Comparison of ENCODE assay signal across 10 cellular contexts in the genomic region with DNA sequence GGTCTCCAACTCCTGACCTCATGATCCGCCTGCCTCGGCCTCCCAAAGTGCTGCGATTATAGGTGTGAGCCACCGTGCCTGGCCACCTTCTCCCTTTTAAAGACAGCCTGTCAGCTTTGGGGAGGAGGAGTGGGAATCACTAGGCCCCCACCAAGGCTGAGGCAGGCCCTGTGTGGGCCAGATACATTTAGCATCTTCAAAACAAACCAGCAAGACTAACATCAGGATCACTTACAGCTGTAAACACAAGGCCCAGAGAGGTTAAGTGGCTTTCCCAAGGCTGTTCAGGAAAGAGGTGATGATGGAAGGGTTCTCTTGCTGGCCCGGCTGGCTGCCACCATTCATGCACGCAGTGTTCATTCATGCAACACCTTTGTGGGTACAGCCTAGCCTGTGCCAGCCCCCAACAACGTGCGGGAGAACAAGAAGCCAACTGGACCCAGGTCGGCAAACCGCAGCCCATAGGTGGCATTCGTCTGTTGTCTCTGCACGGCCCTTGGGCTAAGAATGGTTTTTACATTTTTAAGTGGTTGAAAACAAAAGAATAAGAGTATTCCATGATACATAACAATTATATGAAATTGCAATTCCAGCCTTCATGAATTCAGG. TPM values are rescaled to one million over a fixed set of nuclear protein-coding genes. Genes with fewer than 3 reads are reported as not detected.
A peak's percentile ranks its signal among the peaks of the same experiment; 100 is the strongest.
DNase-seq lines count a peak whose midpoint lies in the region; ATAC-seq, FAIRE-seq and TF ChIP-seq lines count a peak whose summit lies in the region.
"Had no signal": no experiment of that assay in that cellular context is flagged by ENCODE, and none has a peak within 500 bp of the region (broad histone marks: within the 10 kb centered on the region; RNA-seq: fewer than 3 reads in every experiment).

No MANE protein-coding gene starts in this region.

- no peaks in the 10 kb centered on the region for H3K27me3 ChIP-seq in HepG2 (ENCODE audit: control insufficient read depth in 1 of 2, insufficient read depth in 2 of 2, low read length in 2 of 2)
- H3K27me3 ChIP-seq in right lobe of liver, result no peaks in the 10 kb centered on the region
- H3K27me3 ChIP-seq in naive thymus-derived CD4-positive, alpha-beta T cell (ENCODE audit: control insufficient read depth in 2 of 2, insufficient read depth in 2 of 2, low read length in 2 of 2), result no peaks in the 10 kb centered on the region
- H3K27me3 ChIP-seq in aorta (ENCODE audit: control insufficient read depth in 1 of 2, insufficient read depth in 2 of 2, low read length in 1 of 2), result no peaks in the 10 kb centered on the region

- FAIRE-seq in HepG2 (lab: Jason Lieb, UNC), result no peak

- no peaks in the 10 kb centered on the region for H3K9me3 Mint-ChIP-seq in activated T-cell treated with anti-CD3 and anti-CD28 coated beads, Interleukin-2, amount 50 U/mL, for 72 hours
- H3K9me3 Mint-ChIP-seq in naive thymus-derived CD4-positive, alpha-beta T cell, result peaks cover 0 to 2% (median 0%) of the 10 kb centered on the region in 11 donors

- no peak overlapping the region for H3K4me2 ChIP-seq in HepG2 (ENCODE audit: low read depth, low read length)

- H3K79me2 ChIP-seq in HepG2 (ENCODE audit: insufficient read depth, low read length), result no peaks in the 10 kb centered on the region

- CTCF ChIA-PET in HepG2 (lab: Yijun Ruan, JAX; ENCODE audit: low intra/inter-chr PET ratio, low total read pairs), result no interaction called here
- CTCF ChIA-PET in naive thymus-derived CD4-positive, alpha-beta T cell (lab: Charles Lee), result interaction anchor here (0.7 to 1.2 kb wide), 3 partner anchors 9 to 104 kb away, joined by 3 to 6 read pairs (median 3); no protein-coding TSS in a partner anchor

- POLR2A ChIA-PET in HepG2 (lab: Yijun Ruan, JAX), result interaction anchor here (0.9 kb wide), 1 partner anchor 10 kb away, joined by 3 read pairs; no protein-coding TSS in a partner anchor
- POLR2A ChIA-PET in naive thymus-derived CD4-positive, alpha-beta T cell (lab: Charles Lee), result interaction anchor here (0.7 to 19.6 kb wide), 6 partner anchors 7 to 21 kb away, joined by 3 to 283 read pairs (median 8); no protein-coding TSS in a partner anchor

- intact Hi-C loops in HepG2 (cut with micrococcal nuclease; ENCODE audit: unreplicated experiment) (no loop called here), right lobe of liver (cut with DNase I) (no loop called here), aorta (cut with DNase I) (loop anchor here in 1 of 2 donors (10.0 kb wide), 1 partner anchor 552 kb away; no protein-coding TSS in a partner anchor)
- intact Hi-C loops in naive thymus-derived CD4-positive, alpha-beta T cell (cut with micrococcal nuclease), result no loop called here

- TF ChIP-seq RAD21 in HepG2 (CRISPR knock-in tag; IDR thresholded peaks at IDR 0.05), result no peak

- no TSS peak for BruUV-seq in HepG2 (replicated peaks; lab: Mats Ljungman, UMichigan)

- 90% methylated on average over 11 of the region's 12 CpGs for WGBS in HepG2 (ENCODE audit: low lambda C conversion rate)
- WGBS in right lobe of liver (ENCODE audit: insufficient coverage, low coverage, low lambda C conversion rate, missing lambda C conversion rate), result 90% methylated on average over 4 of the region's 12 CpGs
- WGBS in aorta, 2 donors, result 67 to 68% methylated on average over 12 of the region's 12 CpGs

- TF ChIP-seq CTCF in HepG2 (CRISPR knock-in tag; IDR thresholded peaks at IDR 0.05) (no peak), right lobe of liver (IDR thresholded peaks at IDR 0.05) (no peak)

- ATAC-seq in HepG2, result no peak
- ATAC-seq in right lobe of liver, result no peak
- ATAC-seq in activated T-cell treated with anti-CD3 and anti-CD28 coated beads, Interleukin-2, amount 50 U/mL, for 72 hours (replicated peaks in 1 of 2), result no peak
- no peak for ATAC-seq in naive thymus-derived CD4-positive, alpha-beta T cell
- ATAC-seq in aorta (ENCODE audit: low FRiP score), result peak; percentile 12
- ATAC-seq in HG02981 (IDR thresholded peaks at IDR 0.05; ENCODE audit: unreplicated experiment), result no peak
- no peak for ATAC-seq in GM19351 (IDR thresholded peaks at IDR 0.05; ENCODE audit: unreplicated experiment)

- H3K4me3 ChIP-seq in HepG2 (replicated peaks in 1 of 3; ENCODE audit: insufficient read depth in 1 of 3, low read depth in 2 of 3, low read length in 3 of 3), result no peak overlapping the region
- no peak overlapping the region for H3K4me3 ChIP-seq in right lobe of liver
- H3K4me3 ChIP-seq in naive thymus-derived CD4-positive, alpha-beta T cell (ENCODE audit: low read length), result peak overlapping the region; percentile 41
- no peak overlapping the region for H3K4me3 ChIP-seq in aorta (ENCODE audit: low read length in 2 of 2)

- peaks cover 28% of the 10 kb centered on the region for H3K4me1 ChIP-seq in HepG2 (ENCODE audit: insufficient read depth, low read length)
- H3K4me1 ChIP-seq in right lobe of liver, result peaks cover 0 to 6% (median under 1%) of the 10 kb centered on the region in 4 donors
- H3K4me1 ChIP-seq in naive thymus-derived CD4-positive, alpha-beta T cell (ENCODE audit: control insufficient read depth in 2 of 2, insufficient read depth in 2 of 2, low read length in 2 of 2), result peaks cover 48 to 58% of the 10 kb centered on the region in 2 donors
- no peaks in the 10 kb centered on the region for H3K4me1 ChIP-seq in aorta (ENCODE audit: control insufficient read depth in 1 of 2, insufficient read depth in 2 of 2, low read length in 2 of 2)

- no peak for TF ChIP-seq POLR2A in HepG2 (IDR thresholded peaks at IDR 0.05; ENCODE audit: insufficient read depth in 1 of 2, low read depth in 2 of 2, low read length in 2 of 2)
- TF ChIP-seq POLR2A in right lobe of liver (IDR thresholded peaks at IDR 0.05), result no peak

- TF ChIP-seq EP300 in HepG2 (IDR thresholded peaks at IDR 0.05; ENCODE audit: low read depth in 2 of 2, low read length in 2 of 2), result no peak
- TF ChIP-seq EP300 in HepG2 (CRISPR knock-in tag; IDR thresholded peaks at IDR 0.05; ENCODE audit: borderline replicate concordance), result no peak

- in situ Hi-C loops in HepG2 (cut with HindIII; ENCODE audit: extremely low pct_ligation_motif_present, low pct_unique_long_range_greater_than_20kb), result no loop called here

- DNase-seq in HepG2 (ENCODE audit: low spot score) (no peak), right lobe of liver (no peak), aorta (no peak), AML-193 (lab: John Stamatoyannopoulos, UW) (no peak)
- DNase-seq in activated T-cell treated with anti-CD3 and anti-CD28 coated beads, Interleukin-2, amount 50 U/mL, for 72 hours, result no peak
- DNase-seq in naive thymus-derived CD4-positive, alpha-beta T cell, result no peak
- DNase-seq: NCI-H510A had no signal

- H3K9me3 ChIP-seq in HepG2 (ENCODE audit: low read length) (no peaks in the 10 kb centered on the region), right lobe of liver (no peaks in the 10 kb centered on the region), aorta (ENCODE audit: control insufficient read depth, low read length) (no peaks in the 10 kb centered on the region)
- no peaks in the 10 kb centered on the region for H3K9me3 ChIP-seq in naive thymus-derived CD4-positive, alpha-beta T cell (ENCODE audit: control insufficient read depth in 2 of 3, low read length in 3 of 3)

- H2AFZ ChIP-seq in HepG2 (ENCODE audit: low read length), result no peak overlapping the region

- H3K4me1 Mint-ChIP-seq in activated T-cell treated with anti-CD3 and anti-CD28 coated beads, Interleukin-2, amount 50 U/mL, for 72 hours (ENCODE audit: low read depth), result peaks cover 46% of the 10 kb centered on the region
- H3K4me1 Mint-ChIP-seq in naive thymus-derived CD4-positive, alpha-beta T cell, result peaks cover 40 to 72% (median 52%) of the 10 kb centered on the region in 7 donors

- peak overlapping the region; percentile 91 to 97 for H3K4me3 Mint-ChIP-seq in activated T-cell treated with anti-CD3 and anti-CD28 coated beads, Interleukin-2, amount 50 U/mL, for 72 hours
- H3K4me3 Mint-ChIP-seq in naive thymus-derived CD4-positive, alpha-beta T cell, result peak overlapping the region; percentile 79 to 90 (median 84)

- no peak overlapping the region for H3K9ac ChIP-seq in HepG2 (ENCODE audit: insufficient read depth, low read depth, low read length)

- H3K27ac ChIP-seq in HepG2 (ENCODE audit: extremely low read length, insufficient read depth, low read length) (no peak overlapping the region), right lobe of liver (no peak overlapping the region), aorta (ENCODE audit: low read depth in 1 of 2, low read length in 2 of 2) (peak overlapping the region; percentile 46 to 49)
- peak overlapping the region; percentile 76 for H3K27ac ChIP-seq in naive thymus-derived CD4-positive, alpha-beta T cell (ENCODE audit: low read depth, low read length)
- H3K27ac ChIP-seq: HL-60 had no signal

- H3K36me3 ChIP-seq in HepG2 (replicated peaks in 1 of 2; ENCODE audit: control insufficient read depth in 1 of 2, insufficient read depth in 2 of 2, low read length in 2 of 2) (no peaks in the 10 kb centered on the region), right lobe of liver (no peaks in the 10 kb centered on the region), aorta (ENCODE audit: control insufficient read depth in 1 of 2, insufficient read depth in 2 of 2, low read length in 1 of 2) (no peaks in the 10 kb centered on the region)
- H3K36me3 ChIP-seq in naive thymus-derived CD4-positive, alpha-beta T cell (ENCODE audit: control insufficient read depth in 2 of 3, insufficient read depth in 3 of 3, low read length in 3 of 3), result no peaks in the 10 kb centered on the region

- H3K36me3 Mint-ChIP-seq in activated T-cell treated with anti-CD3 and anti-CD28 coated beads, Interleukin-2, amount 50 U/mL, for 72 hours (ENCODE audit: insufficient read depth in 2 of 2), result peaks cover 0 to 3% of the 10 kb centered on the region in 2 donors
- peaks cover 0 to 10% (median 0%) of the 10 kb centered on the region in 5 donors for H3K36me3 Mint-ChIP-seq in naive thymus-derived CD4-positive, alpha-beta T cell

- H3K27ac Mint-ChIP-seq in activated T-cell treated with anti-CD3 and anti-CD28 coated beads, Interleukin-2, amount 50 U/mL, for 72 hours, result peak overlapping the region; percentile 98
- H3K27ac Mint-ChIP-seq in naive thymus-derived CD4-positive, alpha-beta T cell, result peak overlapping the region; percentile 92 to 100 (median 98)

- no peaks in the 10 kb centered on the region for H4K20me1 ChIP-seq in HepG2 (ENCODE audit: insufficient read depth, low read length)

- H3K27me3 Mint-ChIP-seq in activated T-cell treated with anti-CD3 and anti-CD28 coated beads, Interleukin-2, amount 50 U/mL, for 72 hours (ENCODE audit: low read depth), result no peaks in the 10 kb centered on the region
- H3K27me3 Mint-ChIP-seq in naive thymus-derived CD4-positive, alpha-beta T cell, result no peaks in the 10 kb centered on the region

RNA-seq across cellular contexts. Expression of gene IER2, which starts 23.0 kb away (rescaled TPM):
- total RNA-seq in HepG2 (2016; rRNA removed; fragmentation: Illumina TruSeq; extraction: Trizol) (10.0 and 14.3 TPM in 2 replicates), right lobe of liver (10 to 100 TPM; 19.1 to 86.6 (median 23.8) TPM), aorta (100 to 1,000 TPM; 143 to 239 TPM)
- total RNA-seq in HepG2 (2016; cell fraction: cytosol; rRNA removed; fragmentation: Illumina TruSeq; extraction: Trizol; ENCODE audit: low read depth), result 5.0 and 5.9 TPM in 2 replicates
- 8.1 and 16.1 TPM in 2 replicates for total RNA-seq in HepG2 (2016; cell fraction: insoluble cytoplasmic fraction; rRNA removed; fragmentation: Illumina TruSeq; extraction: Trizol)
- total RNA-seq in HepG2 (2016; cell fraction: membrane; rRNA removed; fragmentation: Illumina TruSeq; extraction: Trizol), result 10.0 and 11.1 TPM in 2 replicates
- 12.6 and 13.6 TPM in 2 replicates for total RNA-seq in HepG2 (2016; cell fraction: nucleus; rRNA removed; fragmentation: Illumina TruSeq; extraction: Trizol)
- polyA plus RNA-seq in HepG2 (2011; rRNA removed) (10.1 and 12.9 TPM in 2 replicates), aorta (100 to 1,000 TPM in 1 of 2 donors, 10 to 100 TPM in 1; 39.7 to 269 TPM)
- 14.4 and 15.3 TPM in 2 replicates for polyA plus RNA-seq in HepG2 (2011; cell fraction: cytosol; rRNA removed)
- polyA plus RNA-seq in HepG2 (2011; cell fraction: nucleus; rRNA removed), result 84.6 and 97.2 TPM in 2 replicates
- polyA plus RNA-seq in HepG2 (2012), result 20.1 and 25.8 TPM in 2 replicates
- 5.5 and 5.8 TPM in 2 replicates for polyA plus RNA-seq in HepG2 (2016; cell fraction: cytosol; fragmentation: Illumina TruSeq; extraction: Trizol; ENCODE audit: low read depth)
- polyA plus RNA-seq in HepG2 (2016; cell fraction: insoluble cytoplasmic fraction; fragmentation: Illumina TruSeq; extraction: Trizol; ENCODE audit: low read depth), result 17.5 and 22.6 TPM in 2 replicates
- 9.7 and 9.8 TPM in 2 replicates for polyA plus RNA-seq in HepG2 (2016; cell fraction: membrane; fragmentation: Illumina TruSeq; extraction: Trizol; ENCODE audit: low read depth)
- 39.1 and 40.8 TPM in 2 replicates for polyA plus RNA-seq in HepG2 (2016; cell fraction: nucleus; fragmentation: Illumina TruSeq; extraction: Trizol; ENCODE audit: insufficient read depth, low read depth)
- polyA minus RNA-seq in HepG2 (2011; rRNA and poly(A)+ RNA removed; ENCODE audit: low replicate concordance), result 8.1 and 9.7 TPM in 2 replicates
- polyA minus RNA-seq in HepG2 (2011; cell fraction: cytosol; rRNA and poly(A)+ RNA removed), result 7.0 and 7.3 TPM in 2 replicates
- 9.7 and 9.9 TPM in 2 replicates for polyA minus RNA-seq in HepG2 (2011; cell fraction: nucleus; rRNA and poly(A)+ RNA removed)
- total RNA-seq in activated T-cell treated with anti-CD3 and anti-CD28 coated beads, Interleukin-2, amount 50 U/mL, for 72 hours, result 100 to 1,000 TPM; 168 to 184 TPM
- 100 to 1,000 TPM; 135 to 558 (median 246) TPM for total RNA-seq in naive thymus-derived CD4-positive, alpha-beta T cell
- polyA plus RNA-seq in naive thymus-derived CD4-positive, alpha-beta T cell, result 100 to 1,000 TPM; 121 to 139 TPM

RNA-seq across cellular contexts. Expression of gene STX10, which starts 23.1 kb away (rescaled TPM):
- total RNA-seq in HepG2 (2016; rRNA removed; fragmentation: Illumina TruSeq; extraction: Trizol) (36.8 and 47.9 TPM in 2 replicates), right lobe of liver (10 to 100 TPM; 18.2 to 41.5 (median 23.4) TPM), aorta (10 to 100 TPM; 33.0 to 47.4 TPM)
- 56.0 and 67.5 TPM in 2 replicates for total RNA-seq in HepG2 (2016; cell fraction: cytosol; rRNA removed; fragmentation: Illumina TruSeq; extraction: Trizol; ENCODE audit: low read depth)
- 33.4 and 50.3 TPM in 2 replicates for total RNA-seq in HepG2 (2016; cell fraction: insoluble cytoplasmic fraction; rRNA removed; fragmentation: Illumina TruSeq; extraction: Trizol)
- 78.5 and 90.1 TPM in 2 replicates for total RNA-seq in HepG2 (2016; cell fraction: membrane; rRNA removed; fragmentation: Illumina TruSeq; extraction: Trizol)
- total RNA-seq in HepG2 (2016; cell fraction: nucleus; rRNA removed; fragmentation: Illumina TruSeq; extraction: Trizol), result 27.2 and 35.2 TPM in 2 replicates
- polyA plus RNA-seq in HepG2 (2011; rRNA removed) (66.4 and 85.5 TPM in 2 replicates), aorta (100 to 1,000 TPM in 1 of 2 donors, 10 to 100 TPM in 1; 70.5 to 105 TPM)
- polyA plus RNA-seq in HepG2 (2011; cell fraction: cytosol; rRNA removed), result 58.0 and 78.9 TPM in 2 replicates
- polyA plus RNA-seq in HepG2 (2011; cell fraction: nucleus; rRNA removed), result 198 and 219 TPM in 2 replicates
- 28.8 and 43.3 TPM in 2 replicates for polyA plus RNA-seq in HepG2 (2012)
- 79.7 and 89.7 TPM in 2 replicates for polyA plus RNA-seq in HepG2 (2016; cell fraction: cytosol; fragmentation: Illumina TruSeq; extraction: Trizol; ENCODE audit: low read depth)
- polyA plus RNA-seq in HepG2 (2016; cell fraction: insoluble cytoplasmic fraction; fragmentation: Illumina TruSeq; extraction: Trizol; ENCODE audit: low read depth), result 39.4 and 44.9 TPM in 2 replicates
- 85.7 and 88.6 TPM in 2 replicates for polyA plus RNA-seq in HepG2 (2016; cell fraction: membrane; fragmentation: Illumina TruSeq; extraction: Trizol; ENCODE audit: low read depth)
- 76.5 and 85.3 TPM in 2 replicates for polyA plus RNA-seq in HepG2 (2016; cell fraction: nucleus; fragmentation: Illumina TruSeq; extraction: Trizol; ENCODE audit: insufficient read depth, low read depth)
- 37.6 and 153 TPM in 2 replicates for polyA minus RNA-seq in HepG2 (2011; rRNA and poly(A)+ RNA removed; ENCODE audit: low replicate concordance)
- 11.9 and 14.2 TPM in 2 replicates for polyA minus RNA-seq in HepG2 (2011; cell fraction: cytosol; rRNA and poly(A)+ RNA removed)
- polyA minus RNA-seq in HepG2 (2011; cell fraction: nucleus; rRNA and poly(A)+ RNA removed), result 10.3 and 12.1 TPM in 2 replicates
- total RNA-seq in activated T-cell treated with anti-CD3 and anti-CD28 coated beads, Interleukin-2, amount 50 U/mL, for 72 hours, result 10 to 100 TPM; 73.9 to 89.9 TPM
- total RNA-seq in naive thymus-derived CD4-positive, alpha-beta T cell, result 10 to 100 TPM; 42.6 to 76.2 (median 68.5) TPM
- 10 to 100 TPM; 45.9 to 63.7 TPM for polyA plus RNA-seq in naive thymus-derived CD4-positive, alpha-beta T cell

RNA-seq across cellular contexts. Expression of gene NACC1, which starts 55.2 kb away (rescaled TPM):
- total RNA-seq in HepG2 (2016; rRNA removed; fragmentation: Illumina TruSeq; extraction: Trizol) (31.8 and 46.7 TPM in 2 replicates), right lobe of liver (10 to 100 TPM; 19.2 to 30.3 (median 26.4) TPM), aorta (10 to 100 TPM; 26.0 to 37.4 TPM)
- total RNA-seq in HepG2 (2016; cell fraction: cytosol; rRNA removed; fragmentation: Illumina TruSeq; extraction: Trizol; ENCODE audit: low read depth), result 6.8 and 8.2 TPM in 2 replicates
- total RNA-seq in HepG2 (2016; cell fraction: insoluble cytoplasmic fraction; rRNA removed; fragmentation: Illumina TruSeq; extraction: Trizol), result 29.7 and 42.3 TPM in 2 replicates
- 37.1 and 38.6 TPM in 2 replicates for total RNA-seq in HepG2 (2016; cell fraction: membrane; rRNA removed; fragmentation: Illumina TruSeq; extraction: Trizol)
- total RNA-seq in HepG2 (2016; cell fraction: nucleus; rRNA removed; fragmentation: Illumina TruSeq; extraction: Trizol), result 21.0 and 21.3 TPM in 2 replicates
- polyA plus RNA-seq in HepG2 (2011; rRNA removed) (42.3 and 55.2 TPM in 2 replicates), aorta (1 to 10 TPM; 5.0 to 7.8 TPM)
- 33.3 and 62.6 TPM in 2 replicates for polyA plus RNA-seq in HepG2 (2011; cell fraction: cytosol; rRNA removed)
- 93.5 and 114 TPM in 2 replicates for polyA plus RNA-seq in HepG2 (2011; cell fraction: nucleus; rRNA removed)
- 13.2 and 18.2 TPM in 2 replicates for polyA plus RNA-seq in HepG2 (2012)
- polyA plus RNA-seq in HepG2 (2016; cell fraction: cytosol; fragmentation: Illumina TruSeq; extraction: Trizol; ENCODE audit: low read depth), result 6.3 and 6.7 TPM in 2 replicates
- polyA plus RNA-seq in HepG2 (2016; cell fraction: insoluble cytoplasmic fraction; fragmentation: Illumina TruSeq; extraction: Trizol; ENCODE audit: low read depth), result 35.6 and 46.3 TPM in 2 replicates
- 28.2 and 28.5 TPM in 2 replicates for polyA plus RNA-seq in HepG2 (2016; cell fraction: membrane; fragmentation: Illumina TruSeq; extraction: Trizol; ENCODE audit: low read depth)
- 37.4 and 39.4 TPM in 2 replicates for polyA plus RNA-seq in HepG2 (2016; cell fraction: nucleus; fragmentation: Illumina TruSeq; extraction: Trizol; ENCODE audit: insufficient read depth, low read depth)
- polyA minus RNA-seq in HepG2 (2011; rRNA and poly(A)+ RNA removed; ENCODE audit: low replicate concordance), result 91.1 and 200 TPM in 2 replicates
- polyA minus RNA-seq in HepG2 (2011; cell fraction: cytosol; rRNA and poly(A)+ RNA removed), result 45.0 and 58.7 TPM in 2 replicates
- polyA minus RNA-seq in HepG2 (2011; cell fraction: nucleus; rRNA and poly(A)+ RNA removed), result 12.7 and 13.6 TPM in 2 replicates
- total RNA-seq in activated T-cell treated with anti-CD3 and anti-CD28 coated beads, Interleukin-2, amount 50 U/mL, for 72 hours, result 10 to 100 TPM; 53.6 to 76.0 TPM
- 10 to 100 TPM; 18.0 to 72.7 (median 22.4) TPM for total RNA-seq in naive thymus-derived CD4-positive, alpha-beta T cell
- polyA plus RNA-seq in naive thymus-derived CD4-positive, alpha-beta T cell, result 1 to 10 TPM; 1.7 to 2.0 TPM

RNA-seq across cellular contexts. Expression of gene TRMT1, which starts 56.7 kb away (rescaled TPM):
- 27.9 and 44.1 TPM in 2 replicates for total RNA-seq in HepG2 (2016; rRNA removed; fragmentation: Illumina TruSeq; extraction: Trizol)
- 9.6 and 11.8 TPM in 2 replicates for total RNA-seq in HepG2 (2016; cell fraction: cytosol; rRNA removed; fragmentation: Illumina TruSeq; extraction: Trizol; ENCODE audit: low read depth)
- total RNA-seq in HepG2 (2016; cell fraction: insoluble cytoplasmic fraction; rRNA removed; fragmentation: Illumina TruSeq; extraction: Trizol), result 23.9 and 45.4 TPM in 2 replicates
- total RNA-seq in HepG2 (2016; cell fraction: membrane; rRNA removed; fragmentation: Illumina TruSeq; extraction: Trizol), result 14.3 and 15.5 TPM in 2 replicates
- total RNA-seq in HepG2 (2016; cell fraction: nucleus; rRNA removed; fragmentation: Illumina TruSeq; extraction: Trizol), result 55.3 and 60.2 TPM in 2 replicates
- polyA plus RNA-seq in HepG2 (2011; rRNA removed), result 35.5 and 42.9 TPM in 2 replicates
- polyA plus RNA-seq in HepG2 (2011; cell fraction: cytosol; rRNA removed), result 16.0 and 24.0 TPM in 2 replicates
- 421 and 529 TPM in 2 replicates for polyA plus RNA-seq in HepG2 (2011; cell fraction: nucleus; rRNA removed)
- polyA plus RNA-seq in HepG2 (2012), result 22.9 and 29.0 TPM in 2 replicates
- polyA plus RNA-seq in HepG2 (2016; cell fraction: cytosol; fragmentation: Illumina TruSeq; extraction: Trizol; ENCODE audit: low read depth), result 9.7 and 9.9 TPM in 2 replicates
- polyA plus RNA-seq in HepG2 (2016; cell fraction: insoluble cytoplasmic fraction; fragmentation: Illumina TruSeq; extraction: Trizol; ENCODE audit: low read depth), result 24.6 and 27.1 TPM in 2 replicates
- polyA plus RNA-seq in HepG2 (2016; cell fraction: membrane; fragmentation: Illumina TruSeq; extraction: Trizol; ENCODE audit: low read depth), result 10.7 and 11.5 TPM in 2 replicates
- 144 and 171 TPM in 2 replicates for polyA plus RNA-seq in HepG2 (2016; cell fraction: nucleus; fragmentation: Illumina TruSeq; extraction: Trizol; ENCODE audit: insufficient read depth, low read depth)
- polyA minus RNA-seq in HepG2 (2011; rRNA and poly(A)+ RNA removed; ENCODE audit: low replicate concordance), result 61.2 and 61.3 TPM in 2 replicates
- 12.5 and 24.5 TPM in 2 replicates for polyA minus RNA-seq in HepG2 (2011; cell fraction: cytosol; rRNA and poly(A)+ RNA removed)
- polyA minus RNA-seq in HepG2 (2011; cell fraction: nucleus; rRNA and poly(A)+ RNA removed), result 44.6 and 48.9 TPM in 2 replicates
- total RNA-seq in right lobe of liver, result 10 to 100 TPM; 15.0 to 20.5 (median 17.2) TPM
- total RNA-seq in activated T-cell treated with anti-CD3 and anti-CD28 coated beads, Interleukin-2, amount 50 U/mL, for 72 hours, result 10 to 100 TPM; 41.0 to 46.0 TPM
- total RNA-seq in naive thymus-derived CD4-positive, alpha-beta T cell, result 10 to 100 TPM; 64.2 to 96.4 (median 87.8) TPM
- polyA plus RNA-seq in naive thymus-derived CD4-positive, alpha-beta T cell, result 10 to 100 TPM; 22.6 to 36.3 TPM
- 10 to 100 TPM; 23.9 to 26.5 TPM for total RNA-seq in aorta
- polyA plus RNA-seq in aorta, result 10 to 100 TPM; 17.9 to 62.2 TPM

Comparison
In these comparisons a context has a peak if more than half of its experiments do, and no peak if none do; other contexts are left out.
1. H3K27ac ChIP-seq: peak in naive thymus-derived CD4-positive, alpha-beta T cell (single experiment) and aorta (2 of 2); none in HepG2 (single experiment) and right lobe of liver (0 of 3).